In the genomic region with DNA sequence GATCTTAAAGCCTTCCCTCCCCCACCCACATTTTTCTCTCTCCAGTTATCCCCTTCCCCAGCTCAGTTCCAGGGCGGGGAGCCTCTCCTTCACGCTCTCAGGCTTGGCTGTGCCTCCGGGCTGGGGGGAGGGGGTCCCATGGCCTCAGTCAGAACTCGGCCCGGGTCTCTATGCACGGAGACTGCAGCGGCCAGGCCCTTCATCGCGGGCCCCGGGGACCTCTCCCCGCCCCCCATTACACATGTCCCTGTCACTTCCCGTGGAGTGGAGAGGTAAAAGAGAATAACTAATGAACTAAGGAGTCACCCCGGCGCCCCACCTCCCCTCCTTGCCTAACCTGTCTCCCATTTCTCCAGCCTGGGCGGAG, we compare ENCODE assay signal across 8 cellular contexts. TPM values are rescaled to one million over a fixed set of nuclear protein-coding genes. Genes with fewer than 3 reads are reported as not detected.
A peak's percentile ranks its signal among the peaks of the same experiment; 100 is the strongest.
DNase-seq lines count a peak whose midpoint lies in the region; ATAC-seq and TF ChIP-seq lines count a peak whose summit lies in the region.

No MANE protein-coding gene starts in this region.

- H3K36me3 ChIP-seq in tibial nerve, result peaks cover 0 to 9% (median 0%) of the 10 kb centered on the region in 3 donors

- no peak for ATAC-seq in activated T-cell treated with anti-CD3 and anti-CD28 coated beads, Interleukin-2, amount 50 U/mL, for 4 hours
- no peak for ATAC-seq in memory B cell (ENCODE audit: low read depth)

- DNase-seq in activated T-cell treated with anti-CD3 and anti-CD28 coated beads, Interleukin-2, amount 50 U/mL, for 4 hours, result no peak
- no peak for DNase-seq in activated T-cell treated with anti-CD3 and anti-CD28 coated beads, Interleukin-2, amount 50 U/mL, for 24 hours
- no peak for DNase-seq in activated T-helper 2 cell treated with anti-CD3 and anti-CD28 coated beads, Interferon-gamma antibody, Interleukin-2, Interleukin-4, amounts not matched to agents 10 μg/mL and 5 μg/mL and 100 μg/mL, durations not matched to agents 14 hours and 24 hours and 36 hours (ENCODE audit: low spot score)
- DNase-seq in memory B cell (ENCODE audit: low spot score in 2 of 2), result no peak
- no peak for DNase-seq in tibial nerve (ENCODE audit: low spot score in 2 of 2)
- DNase-seq in ACHN, result no peak
- DNase-seq in erythroblast (lab: John Stamatoyannopoulos, UW), result no peak
- no peak for DNase-seq in dedifferentiated amniotic fluid mesenchymal stem cell (ENCODE audit: extremely low spot score)

- intact Hi-C loops in activated T-helper 2 cell treated with anti-CD3 and anti-CD28 coated beads, Interferon-gamma antibody, Interleukin-2, Interleukin-4, amounts not matched to agents 10 μg/mL and 5 μg/mL and 100 μg/mL, durations not matched to agents 14 hours and 24 hours and 36 hours (cut with micrococcal nuclease), result loop anchor here (2.0 kb wide), 1 partner anchor 14 kb away; no protein-coding TSS in a partner anchor

- no peaks in the 10 kb centered on the region for H3K9me3 ChIP-seq in tibial nerve

- H3K27me3 ChIP-seq in tibial nerve, result no peaks in the 10 kb centered on the region

- H3K27ac Mint-ChIP-seq in activated T-cell treated with anti-CD3 and anti-CD28 coated beads, Interleukin-2, amount 50 U/mL, for 24 hours, result no peak overlapping the region
- no peak overlapping the region for H3K27ac Mint-ChIP-seq in activated T-helper 2 cell treated with anti-CD3 and anti-CD28 coated beads, Interferon-gamma antibody, Interleukin-2, Interleukin-4, amounts not matched to agents 10 μg/mL and 5 μg/mL and 100 μg/mL, durations not matched to agents 14 hours and 24 hours and 36 hours
- H3K27ac Mint-ChIP-seq in memory B cell, result no peak overlapping the region

- TF ChIP-seq CTCF in tibial nerve (IDR thresholded peaks at IDR 0.05), result no peak

- no peaks in the 10 kb centered on the region for H3K9me3 Mint-ChIP-seq in activated T-cell treated with anti-CD3 and anti-CD28 coated beads, Interleukin-2, amount 50 U/mL, for 4 hours
- H3K9me3 Mint-ChIP-seq in activated T-cell treated with anti-CD3 and anti-CD28 coated beads, Interleukin-2, amount 50 U/mL, for 24 hours, result no peaks in the 10 kb centered on the region
- H3K9me3 Mint-ChIP-seq in activated T-helper 2 cell treated with anti-CD3 and anti-CD28 coated beads, Interferon-gamma antibody, Interleukin-2, Interleukin-4, amounts not matched to agents 10 μg/mL and 5 μg/mL and 100 μg/mL, durations not matched to agents 14 hours and 24 hours and 36 hours, result no peaks in the 10 kb centered on the region
- no peaks in the 10 kb centered on the region for H3K9me3 Mint-ChIP-seq in memory B cell

- no peak for TF ChIP-seq EP300 in tibial nerve (IDR thresholded peaks at IDR 0.05)

- peaks cover 0 to 43% (median 4%) of the 10 kb centered on the region in 4 donors for H3K4me1 ChIP-seq in tibial nerve

- H3K27ac ChIP-seq in tibial nerve, result peak overlapping the region; percentile 66 to 89 (median 85)

- no peaks in the 10 kb centered on the region for H3K27me3 Mint-ChIP-seq in activated T-cell treated with anti-CD3 and anti-CD28 coated beads, Interleukin-2, amount 50 U/mL, for 4 hours (ENCODE audit: low read depth)
- peaks cover 10% of the 10 kb centered on the region for H3K27me3 Mint-ChIP-seq in activated T-cell treated with anti-CD3 and anti-CD28 coated beads, Interleukin-2, amount 50 U/mL, for 24 hours
- H3K27me3 Mint-ChIP-seq in activated T-helper 2 cell treated with anti-CD3 and anti-CD28 coated beads, Interferon-gamma antibody, Interleukin-2, Interleukin-4, amounts not matched to agents 10 μg/mL and 5 μg/mL and 100 μg/mL, durations not matched to agents 14 hours and 24 hours and 36 hours (ENCODE audit: low read depth), result no peaks in the 10 kb centered on the region
- H3K27me3 Mint-ChIP-seq in memory B cell, result no peaks in the 10 kb centered on the region

- WGBS in tibial nerve, 2 donors, result 63 to 69% methylated on average over 4 to 15 of the region's 15 CpGs

- peak overlapping the region; percentile 24 for H3K4me3 Mint-ChIP-seq in activated T-cell treated with anti-CD3 and anti-CD28 coated beads, Interleukin-2, amount 50 U/mL, for 4 hours
- H3K4me3 Mint-ChIP-seq in activated T-cell treated with anti-CD3 and anti-CD28 coated beads, Interleukin-2, amount 50 U/mL, for 24 hours, result no peak overlapping the region
- peak overlapping the region; percentile 86 for H3K4me3 Mint-ChIP-seq in activated T-helper 2 cell treated with anti-CD3 and anti-CD28 coated beads, Interferon-gamma antibody, Interleukin-2, Interleukin-4, amounts not matched to agents 10 μg/mL and 5 μg/mL and 100 μg/mL, durations not matched to agents 14 hours and 24 hours and 36 hours (ENCODE audit: low read depth)
- peak overlapping the region; percentile 84 for H3K4me3 Mint-ChIP-seq in memory B cell

- peaks cover 13% of the 10 kb centered on the region for H3K4me1 Mint-ChIP-seq in activated T-cell treated with anti-CD3 and anti-CD28 coated beads, Interleukin-2, amount 50 U/mL, for 4 hours (ENCODE audit: low read depth)
- peaks cover 18% of the 10 kb centered on the region for H3K4me1 Mint-ChIP-seq in activated T-cell treated with anti-CD3 and anti-CD28 coated beads, Interleukin-2, amount 50 U/mL, for 24 hours (ENCODE audit: low read depth)
- H3K4me1 Mint-ChIP-seq in activated T-helper 2 cell treated with anti-CD3 and anti-CD28 coated beads, Interferon-gamma antibody, Interleukin-2, Interleukin-4, amounts not matched to agents 10 μg/mL and 5 μg/mL and 100 μg/mL, durations not matched to agents 14 hours and 24 hours and 36 hours (ENCODE audit: low read depth), result peaks cover 21% of the 10 kb centered on the region
- peaks cover 32% of the 10 kb centered on the region for H3K4me1 Mint-ChIP-seq in memory B cell

- H3K36me3 Mint-ChIP-seq in activated T-cell treated with anti-CD3 and anti-CD28 coated beads, Interleukin-2, amount 50 U/mL, for 4 hours (ENCODE audit: insufficient read depth), result peaks cover 3% of the 10 kb centered on the region
- H3K36me3 Mint-ChIP-seq in activated T-cell treated with anti-CD3 and anti-CD28 coated beads, Interleukin-2, amount 50 U/mL, for 24 hours (ENCODE audit: low read depth), result peaks cover 24% of the 10 kb centered on the region
- H3K36me3 Mint-ChIP-seq in activated T-helper 2 cell treated with anti-CD3 and anti-CD28 coated beads, Interferon-gamma antibody, Interleukin-2, Interleukin-4, amounts not matched to agents 10 μg/mL and 5 μg/mL and 100 μg/mL, durations not matched to agents 14 hours and 24 hours and 36 hours (ENCODE audit: low read depth), result peaks cover 20% of the 10 kb centered on the region
- peaks cover 6% of the 10 kb centered on the region for H3K36me3 Mint-ChIP-seq in memory B cell

- in situ Hi-C loops in ACHN (cut with HindIII; ENCODE audit: low pct_ligation_motif_present, low pct_unique_long_range_greater_than_20kb, low sequenced_read_pairs), result no loop called here

- H3K4me3 ChIP-seq in tibial nerve, result no peak overlapping the region

- no peak for TF ChIP-seq POLR2A in tibial nerve (IDR thresholded peaks at IDR 0.05)
- TF ChIP-seq POLR2A in erythroblast (IDR thresholded peaks at IDR 0.05; ENCODE audit: low read length), result no peak

RNA-seq across cellular contexts. Expression of gene PRICKLE3, which starts 0.8 kb away (rescaled TPM):
- 10 to 100 TPM in 2 of 3 donors, 1 to 10 TPM in 1; 9.2 to 11.7 (median 10.3) TPM for total RNA-seq in activated T-cell treated with anti-CD3 and anti-CD28 coated beads, Interleukin-2, amount 50 U/mL, for 4 hours
- total RNA-seq in activated T-helper 2 cell treated with anti-CD3 and anti-CD28 coated beads, Interferon-gamma antibody, Interleukin-2, Interleukin-4, amounts not matched to agents 10 μg/mL and 5 μg/mL and 100 μg/mL, durations not matched to agents 14 hours and 24 hours and 36 hours, result 24.5 and 26.9 TPM in 2 replicates
- 10 to 100 TPM; 18.2 to 32.4 (median 24.4) TPM for total RNA-seq in tibial nerve

RNA-seq across cellular contexts. Expression of gene SYP, which starts 13.0 kb away (rescaled TPM):
- 1 to 10 TPM; 3.1 to 5.3 (median 3.8) TPM for total RNA-seq in activated T-cell treated with anti-CD3 and anti-CD28 coated beads, Interleukin-2, amount 50 U/mL, for 4 hours
- total RNA-seq in activated T-helper 2 cell treated with anti-CD3 and anti-CD28 coated beads, Interferon-gamma antibody, Interleukin-2, Interleukin-4, amounts not matched to agents 10 μg/mL and 5 μg/mL and 100 μg/mL, durations not matched to agents 14 hours and 24 hours and 36 hours, result 3.8 and 4.3 TPM in 2 replicates
- total RNA-seq in tibial nerve, result 1 to 10 TPM; 3.1 to 9.9 (median 7.7) TPM

RNA-seq across cellular contexts. Expression of gene PLP2, which starts 15.3 kb away (rescaled TPM):
- total RNA-seq in activated T-cell treated with anti-CD3 and anti-CD28 coated beads, Interleukin-2, amount 50 U/mL, for 4 hours, result 100 to 1,000 TPM; 111 to 134 (median 126) TPM
- total RNA-seq in activated T-helper 2 cell treated with anti-CD3 and anti-CD28 coated beads, Interferon-gamma antibody, Interleukin-2, Interleukin-4, amounts not matched to agents 10 μg/mL and 5 μg/mL and 100 μg/mL, durations not matched to agents 14 hours and 24 hours and 36 hours, result 112 and 116 TPM in 2 replicates
- total RNA-seq in tibial nerve, result 10 to 100 TPM; 22.0 to 34.7 (median 31.5) TPM

RNA-seq across cellular contexts. Expression of gene MAGIX, which starts 24.5 kb away (rescaled TPM):
- total RNA-seq in activated T-cell treated with anti-CD3 and anti-CD28 coated beads, Interleukin-2, amount 50 U/mL, for 4 hours, result 1 to 10 TPM in 1 of 3 donors, under 1 TPM in 2; 0.81 to 1.6 (median 0.84) TPM
- 1.6 and 2.1 TPM in 2 replicates for total RNA-seq in activated T-helper 2 cell treated with anti-CD3 and anti-CD28 coated beads, Interferon-gamma antibody, Interleukin-2, Interleukin-4, amounts not matched to agents 10 μg/mL and 5 μg/mL and 100 μg/mL, durations not matched to agents 14 hours and 24 hours and 36 hours
- 1 to 10 TPM; 1.7 to 8.1 (median 2.3) TPM for total RNA-seq in tibial nerve

RNA-seq across cellular contexts. Expression of gene CACNA1F, which starts 46.1 kb away (rescaled TPM):
- under 1 TPM in 2 of 3 donors, not detected in 1; 0.13 to 0.19 TPM for total RNA-seq in activated T-cell treated with anti-CD3 and anti-CD28 coated beads, Interleukin-2, amount 50 U/mL, for 4 hours
- 0.23 and 0.32 TPM in 2 replicates for total RNA-seq in activated T-helper 2 cell treated with anti-CD3 and anti-CD28 coated beads, Interferon-gamma antibody, Interleukin-2, Interleukin-4, amounts not matched to agents 10 μg/mL and 5 μg/mL and 100 μg/mL, durations not matched to agents 14 hours and 24 hours and 36 hours
- 1 to 10 TPM in 1 of 4 donors, under 1 TPM in 3; under 0.01 to 1.0 (median 0.40) TPM for total RNA-seq in tibial nerve
